10 cellular contexts compared by ENCODE assay signal in the genomic region with DNA sequence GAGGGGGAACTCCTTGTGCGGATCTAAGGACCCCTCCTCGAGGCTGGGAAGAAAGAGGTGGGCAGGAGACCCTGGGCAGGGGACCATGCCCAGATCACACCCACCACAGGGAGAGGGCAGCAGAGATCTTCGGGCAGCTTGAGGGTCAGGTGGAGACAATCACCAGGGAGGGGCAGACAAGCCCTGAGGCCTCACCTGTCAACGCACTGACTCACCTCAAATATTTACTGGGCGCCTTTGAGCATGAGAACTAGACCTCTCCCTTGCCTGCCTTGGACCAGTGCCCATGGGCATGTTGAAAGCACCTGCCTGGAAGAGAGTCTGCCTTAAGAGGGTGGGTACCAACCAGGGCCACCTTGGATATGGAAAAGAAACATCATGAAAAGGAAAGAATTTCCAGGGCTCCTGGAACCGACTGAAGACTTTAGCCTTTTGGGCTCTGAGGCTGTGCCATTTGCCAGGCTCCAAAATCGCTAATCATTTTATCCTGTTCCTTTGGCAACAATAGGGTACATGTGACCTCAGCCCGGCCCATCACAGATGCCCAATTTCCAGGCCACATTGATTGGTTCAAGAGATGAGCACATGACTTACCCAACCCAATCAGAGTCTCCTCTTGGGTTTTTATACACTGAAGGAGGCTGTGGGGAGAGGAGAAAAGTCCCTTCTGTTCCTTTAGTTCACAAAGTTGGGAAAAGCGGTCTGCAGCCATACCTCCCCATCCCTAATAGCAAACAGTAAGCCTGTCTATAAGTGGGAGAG. TPM values are rescaled to one million over a fixed set of nuclear protein-coding genes. Genes with fewer than 3 reads are reported as not detected.
DNase-seq lines count a peak whose midpoint lies in the region; ATAC-seq, FAIRE-seq and TF ChIP-seq lines count a peak whose summit lies in the region.
"Had no signal": no experiment of that assay in that cellular context is flagged by ENCODE, and none has a peak within 500 bp of the region (broad histone marks: within the 10 kb centered on the region; RNA-seq: fewer than 3 reads in every experiment).

No MANE protein-coding gene starts in this region.

- peak; percentile 94 for TF ChIP-seq CTCF in bronchial epithelial cell (IDR thresholded peaks at IDR 0.05; ENCODE audit: insufficient read depth, low read length, severe bottlenecking)
- TF ChIP-seq CTCF in prostate gland (IDR thresholded peaks at IDR 0.05), result peak; percentile 29 to 94 (median 71)

- peak; percentile 88 for FAIRE-seq in bronchial epithelial cell (lab: Jason Lieb, UNC)

- TF ChIP-seq POLR2A in prostate gland (IDR thresholded peaks at IDR 0.05), result peak; percentile 40

- WGBS in prostate gland, result 61% methylated on average over 9 of the region's 9 CpGs

- H3K27me3 Mint-ChIP-seq in activated T-cell treated with anti-CD3 and anti-CD28 coated beads, Interleukin-2, amount 50 U/mL, for 4 hours (ENCODE audit: low read depth), result peaks cover under 1% of the 10 kb centered on the region

- no peak overlapping the region for H3K4me3 ChIP-seq in H7 (ENCODE audit: insufficient read depth, low read depth, low read length)
- H3K4me3 ChIP-seq in bronchial epithelial cell (ENCODE audit: low read depth, low read length), result no peak overlapping the region
- H3K4me3 ChIP-seq in prostate gland, result no peak overlapping the region

- no peaks in the 10 kb centered on the region for H3K9me3 Mint-ChIP-seq in activated T-cell treated with anti-CD3 and anti-CD28 coated beads, Interleukin-2, amount 50 U/mL, for 4 hours
- H3K9me3 Mint-ChIP-seq: naive B cell had no signal

- H3K27ac ChIP-seq in prostate gland, result peak overlapping the region; percentile 74 to 75

- no peaks in the 10 kb centered on the region for H3K36me3 ChIP-seq in H7 (replicated peaks; ENCODE audit: control insufficient read depth, insufficient read depth, low read length)
- H3K36me3 ChIP-seq in bronchial epithelial cell (ENCODE audit: control insufficient read depth, insufficient read depth, low read length), result no peaks in the 10 kb centered on the region
- no peaks in the 10 kb centered on the region for H3K36me3 ChIP-seq in prostate gland

- ATAC-seq in activated T-cell treated with anti-CD3 and anti-CD28 coated beads, Interleukin-2, amount 50 U/mL, for 4 hours, result no peak
- no peak for ATAC-seq in sciatic nerve
- ATAC-seq in HG03378 (IDR thresholded peaks at IDR 0.05; ENCODE audit: unreplicated experiment), result no peak

- no peaks in the 10 kb centered on the region for H3K36me3 Mint-ChIP-seq in activated T-cell treated with anti-CD3 and anti-CD28 coated beads, Interleukin-2, amount 50 U/mL, for 4 hours (ENCODE audit: insufficient read depth)
- H3K36me3 Mint-ChIP-seq: naive B cell had no signal

- peaks cover 9% of the 10 kb centered on the region for H3K4me1 Mint-ChIP-seq in activated T-cell treated with anti-CD3 and anti-CD28 coated beads, Interleukin-2, amount 50 U/mL, for 4 hours (ENCODE audit: low read depth)

- H3K27me3 ChIP-seq in H7 (ENCODE audit: control insufficient read depth, insufficient read depth, low read length) (no peaks in the 10 kb centered on the region; the same call in 1 of the 2 replicates), bronchial epithelial cell (ENCODE audit: control insufficient read depth, insufficient read depth, low read length) (no peaks in the 10 kb centered on the region), prostate gland (replicated peaks; ENCODE audit: insufficient read depth) (no peaks in the 10 kb centered on the region)

- H3K4me3 Mint-ChIP-seq in activated T-cell treated with anti-CD3 and anti-CD28 coated beads, Interleukin-2, amount 50 U/mL, for 4 hours, result no peak overlapping the region
- H3K4me3 Mint-ChIP-seq: naive B cell had no signal

- intact Hi-C loops in prostate gland (cut with DNase I) (loop anchor here (5.0 kb wide), 1 partner anchor 62 kb away; a partner anchor contains a TSS), sciatic nerve (cut with DNase I) (loop anchor here (5.0 kb wide), 1 partner anchor 147 kb away; no protein-coding TSS in a partner anchor)

- peaks cover 9% of the 10 kb centered on the region for H3K4me1 ChIP-seq in prostate gland (replicated peaks)

- peak; percentile 59 for DNase-seq in H7
- peak; percentile 55 for DNase-seq in NCI-H2107 (lab: John Stamatoyannopoulos, UW)
- peak; percentile 98 for DNase-seq in bronchial epithelial cell (ENCODE audit: low read depth)
- peak; percentile 97 for DNase-seq in prostate gland (ENCODE audit: low spot score)
- DNase-seq in activated T-cell treated with anti-CD3 and anti-CD28 coated beads, Interleukin-2, amount 50 U/mL, for 4 hours, result no peak
- DNase-seq in sciatic nerve (ENCODE audit: low spot score), result no peak
- DNase-seq in activated CD4-positive, CD25-positive, alpha-beta regulatory T cell (lab: John Stamatoyannopoulos, UW), result no peak
- DNase-seq: activated T-cell treated with anti-CD3 and anti-CD28 coated beads, Interleukin-2, amount 50 U/mL, for 48 hours; naive B cell had no signal

- H3K9me3 ChIP-seq in prostate gland, result no peaks in the 10 kb centered on the region

RNA-seq across cellular contexts. Expression of a gene that starts 10.4 kb away (rescaled TPM):
- not detected in 2 replicates for total RNA-seq in H7 (2014; rRNA removed; shearing (Covaris generic))
- total RNA-seq in bronchial epithelial cell (not detected in 2 replicates), prostate gland (not detected), sciatic nerve (not detected)
- total RNA-seq in activated T-cell treated with anti-CD3 and anti-CD28 coated beads, Interleukin-2, amount 50 U/mL, for 4 hours, result not detected

RNA-seq across cellular contexts. Expression of a gene that starts 35.0 kb away (rescaled TPM):
- total RNA-seq in H7 (2014; rRNA removed; shearing (Covaris generic)), result 27.8 and 28.7 TPM in 2 replicates
- 56.5 and 68.7 TPM in 2 replicates for total RNA-seq in bronchial epithelial cell
- 100 to 1,000 TPM in 1 of 2 donors, 10 to 100 TPM in 1; 94.9 to 112 TPM for total RNA-seq in prostate gland
- total RNA-seq in activated T-cell treated with anti-CD3 and anti-CD28 coated beads, Interleukin-2, amount 50 U/mL, for 4 hours, result 100 to 1,000 TPM; 115 to 133 (median 117) TPM
- 85.6 TPM for total RNA-seq in sciatic nerve

RNA-seq across cellular contexts. Expression of a gene that starts 35.3 kb away (rescaled TPM):
- total RNA-seq in H7 (2014; rRNA removed; shearing (Covaris generic)), result 44.6 and 60.0 TPM in 2 replicates
- total RNA-seq in bronchial epithelial cell (173 and 182 TPM in 2 replicates), prostate gland (10 to 100 TPM; 48.8 to 84.2 TPM), sciatic nerve (73.0 TPM)
- total RNA-seq in activated T-cell treated with anti-CD3 and anti-CD28 coated beads, Interleukin-2, amount 50 U/mL, for 4 hours, result 10 to 100 TPM; 45.0 to 59.5 (median 46.8) TPM

Comparison
In these comparisons a context has a peak if more than half of its experiments do, and no peak if none do; other contexts are left out.
1. DNase-seq: peak in H7 (single experiment), NCI-H2107 (single experiment), bronchial epithelial cell (single experiment) and prostate gland (single experiment); none in activated T-cell treated with anti-CD3 and anti-CD28 coated beads, Interleukin-2, amount 50 U/mL, for 4 hours (single experiment), sciatic nerve (single experiment) and activated CD4-positive, CD25-positive, alpha-beta regulatory T cell (0 of 4).